Comparison of ENCODE assay signal across 1 cellular context in genomic region chr6:49636368-49637332, GRCh38.
TF ChIP-seq lines count a peak whose summit lies in the region.

TSS of gene RHAG (minus strand) at chr6:49636839. CDS start at chr6:49636812, 27 bp downstream.

TF ChIP-seq in K562, 482 proteins besides CTCF, POLR2A, EP300 and RAD21 (continued from another document and continues in another):
- TF ChIP-seq ZNF655 (CRISPR knock-in tag; IDR thresholded peaks at IDR 0.05), result no peak
- TF ChIP-seq ELF2 (CRISPR knock-in tag; IDR thresholded peaks at IDR 0.05), result no peak
- TF ChIP-seq POLR2G (IDR thresholded peaks at IDR 0.05; ENCODE audit: low read depth, low read length), result peak; percentile 69
- no peak for TF ChIP-seq KDM4B (IDR thresholded peaks at IDR 0.05; ENCODE audit: borderline replicate concordance in 2 of 2, low read depth in 1 of 2)
- TF ChIP-seq ZNF3 (CRISPR knock-in tag; IDR thresholded peaks at IDR 0.05), result peak; percentile 69; the same call in 1 of the 2 replicates
- TF ChIP-seq SOX6 (IDR thresholded peaks at IDR 0.05), result peak; percentile 87
- TF ChIP-seq NR4A1 (CRISPR knock-in tag; IDR thresholded peaks at IDR 0.05), result no peak
- no peak for TF ChIP-seq NR4A1 (tag; IDR thresholded peaks at IDR 0.05)
- TF ChIP-seq ZBTB9 (CRISPR knock-in tag; IDR thresholded peaks at IDR 0.05), result no peak
- TF ChIP-seq NBN (IDR thresholded peaks at IDR 0.05; ENCODE audit: low read depth), result peak; percentile 88; the same call in 1 of the 2 replicates
- TF ChIP-seq ZNF75A (CRISPR knock-in tag; IDR thresholded peaks at IDR 0.05), result no peak
- peak; percentile 97 for TF ChIP-seq TAF1 (IDR thresholded peaks at IDR 0.05; ENCODE audit: control insufficient read depth, extremely low read depth, insufficient read depth, low read length, severe bottlenecking)
- TF ChIP-seq KLF13 (tag; IDR thresholded peaks at IDR 0.05; ENCODE audit: borderline replicate concordance, low read depth), result no peak
- TF ChIP-seq SNIP1 (IDR thresholded peaks at IDR 0.05; ENCODE audit: low read depth), result no peak
- peak; percentile 43; the same call in 1 of the 2 replicates for TF ChIP-seq ZEB2 (IDR thresholded peaks at IDR 0.05)
- TF ChIP-seq REST (CRISPR knock-in tag; IDR thresholded peaks at IDR 0.05; ENCODE audit: low read depth), result no peak
- TF ChIP-seq GMEB1 (CRISPR knock-in tag; IDR thresholded peaks at IDR 0.05), result peak; percentile 14; the same call in 1 of the 2 replicates
- TF ChIP-seq RB1 (IDR thresholded peaks at IDR 0.05; ENCODE audit: low read depth), result no peak
- peak; percentile 50; the same call in 1 of the 2 replicates for TF ChIP-seq ZNF592 (IDR thresholded peaks at IDR 0.05)
- peak; percentile 73 to 80 for TF ChIP-seq TRIM24 (IDR thresholded peaks at IDR 0.05)
- TF ChIP-seq SMAD1 (IDR thresholded peaks at IDR 0.05; ENCODE audit: low read depth, low read length, partially characterized antibody), result peak; percentile 91
- TF ChIP-seq NR2C2 (CRISPR knock-in tag; IDR thresholded peaks at IDR 0.05), result no peak
- no peak; the same call in 1 of the 2 replicates for TF ChIP-seq NR2C2 (tag; IDR thresholded peaks at IDR 0.05)
- no peak for TF ChIP-seq ZBTB8A (IDR thresholded peaks at IDR 0.05; ENCODE audit: partially characterized antibody)
- peak; percentile 48 to 77 for TF ChIP-seq MNT (conservative IDR thresholded peaks at IDR 0.05)
- TF ChIP-seq NFIC (IDR thresholded peaks at IDR 0.05), result peak; percentile 69
- no peak for TF ChIP-seq HMBOX1 (IDR thresholded peaks at IDR 0.05)
- no peak for TF ChIP-seq NELFE (IDR thresholded peaks at IDR 0.05; ENCODE audit: insufficient read depth, insufficient read length)
- no peak for TF ChIP-seq HBP1 (CRISPR knock-in tag; IDR thresholded peaks at IDR 0.05)
- peak in 1 of 2 experiments; percentile 84; a peak in 1 of 4 replicates for TF ChIP-seq ARNT (IDR thresholded peaks at IDR 0.05)
- TF ChIP-seq ZNF766 (CRISPR knock-in tag; conservative IDR thresholded peaks at IDR 0.05), result peak; percentile 18
- no peak for TF ChIP-seq STAG1 (CRISPR knock-in tag; IDR thresholded peaks at IDR 0.05; ENCODE audit: borderline replicate concordance)
- peak; percentile 94 for TF ChIP-seq CBFA2T3 (IDR thresholded peaks at IDR 0.05)
- peak in 1 of 3 experiments; percentile 83 for TF ChIP-seq YY1 (IDR thresholded peaks at IDR 0.05; ENCODE audit: borderline replicate concordance in 1 of 3, control insufficient read depth in 1 of 3, extremely low read depth in 1 of 3, insufficient read depth in 3 of 3, insufficient read length in 1 of 3, insufficient replicate concordance in 2 of 3, low read depth in 1 of 3, low read length in 2 of 3)
- TF ChIP-seq ZNF398 (CRISPR knock-in tag; IDR thresholded peaks at IDR 0.05), result no peak
- TF ChIP-seq STAT5A (IDR thresholded peaks at IDR 0.05; ENCODE audit: borderline replicate concordance, low read length), result peak; percentile 85
- TF ChIP-seq IFI16 (CRISPR knock-in tag; IDR thresholded peaks at IDR 0.05), result no peak
- TF ChIP-seq MYC (IDR thresholded peaks at IDR 0.05; ENCODE audit: low read depth, low read length), result peak; percentile 88
- TF ChIP-seq MYC (CRISPR knock-in tag; IDR thresholded peaks at IDR 0.05; ENCODE audit: borderline replicate concordance, low read depth), result no peak
- no peak for TF ChIP-seq KAT8 (IDR thresholded peaks at IDR 0.05; ENCODE audit: low read depth)
- TF ChIP-seq CBFA2T2 (conservative IDR thresholded peaks at IDR 0.05), result peak; percentile 86
- TF ChIP-seq SIN3A (IDR thresholded peaks at IDR 0.05; ENCODE audit: borderline replicate concordance in 2 of 2, control insufficient read depth in 1 of 2, low read depth in 2 of 2, low read length in 2 of 2), result peak; percentile 63 to 74; a peak in 1 of 4 replicates
